Comparison of ENCODE assay signal across 35 cellular contexts in genomic region chr3:27737091-27737490, GRCh38. TPM values are rescaled to one million over a fixed set of nuclear protein-coding genes. Genes with fewer than 3 reads are reported as not detected.
"Had no signal": no experiment of that assay in that cellular context is flagged by ENCODE, and none has a peak within 500 bp of the region (broad histone marks: within the 10 kb centered on the region; RNA-seq: fewer than 3 reads in every experiment).

No MANE protein-coding gene starts in this region.

- DNase-seq: Karpas-422, Kasumi-1, MG63, MM.1S, MV-4-11, NCI-H1048, NCI-H1092, NCI-H1092 treated with DMSO at 0.1 percent for 48 hours, NCI-H1105, NCI-H1105 treated with DMSO at 0.1 percent for 48 hours, NCI-H1417, NCI-H1417 treated with DMSO at 0.1 percent for 48 hours, NCI-H1436, NCI-H1436 treated with DMSO at 0.1 percent for 48 hours, NCI-H146, NCI-H1694, NCI-H1694 treated with DMSO at 0.1 percent for 48 hours, NCI-H187, NCI-H187 treated with DMSO at 0.1 percent for 48 hours, NCI-H1930, NCI-H2029, NCI-H2029 treated with DMSO at 0.1 percent for 48 hours, NCI-H2081, NCI-H2081 treated with DMSO at 0.1 percent for 48 hours, NCI-H2107, NCI-H2171, NCI-H2171 treated with DMSO at 0.1 percent for 48 hours, NCI-H2227 treated with DMSO at 0.1 percent for 48 hours, NCI-H226, NCI-H345, NCI-H446, NCI-H446 treated with DMSO at 0.1 percent for 48 hours, NCI-H510A, NCI-H510A treated with DMSO at 0.1 percent for 48 hours had no signal

RNA-seq across cellular contexts. Expression of gene EOMES, which starts 15.0 kb away (rescaled TPM):
- total RNA-seq: LHCN-M2 had no signal
